1 cellular context compared by ENCODE assay signal in the genomic region with DNA sequence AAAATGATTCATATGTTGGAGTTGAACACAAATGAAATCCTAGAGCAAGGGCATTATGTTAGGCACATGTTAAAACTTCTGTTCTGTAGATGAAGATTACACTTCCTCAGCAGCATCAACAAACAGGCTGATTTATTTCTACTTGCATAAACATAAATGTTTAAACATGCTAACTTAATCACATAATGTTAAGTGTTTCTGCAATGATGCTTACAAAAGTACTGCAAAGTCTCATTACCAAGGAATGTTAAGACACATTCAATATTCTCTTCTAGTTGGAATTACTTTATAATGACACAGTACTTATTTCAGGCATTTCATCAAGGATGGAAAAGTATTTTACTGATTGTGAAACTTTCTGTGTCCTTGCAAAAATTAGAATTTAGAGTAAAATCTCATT.
TF ChIP-seq lines count a peak whose summit lies in the region.

No MANE protein-coding gene starts in this region.

TF ChIP-seq in IMR-90, 13 proteins besides CTCF, POLR2A, EP300 and RAD21:
- TF ChIP-seq FOS (IDR thresholded peaks at IDR 0.05; ENCODE audit: low read depth, low read length) (no peak), MAZ (IDR thresholded peaks at IDR 0.05; ENCODE audit: borderline replicate concordance, low read depth, low read length) (no peak), SMC3 (IDR thresholded peaks at IDR 0.05; ENCODE audit: low read depth, low read length) (no peak), BHLHE40 (IDR thresholded peaks at IDR 0.05; ENCODE audit: low read depth, low read length) (peak; percentile 33; the same call in 1 of the 2 replicates), CEBPB (IDR thresholded peaks at IDR 0.05; ENCODE audit: low read depth, low read length) (peak; percentile 17; the same call in 1 of the 2 replicates), CHD1 (IDR thresholded peaks at IDR 0.05; ENCODE audit: low read depth, low read length) (no peak), MXI1 (IDR thresholded peaks at IDR 0.05; ENCODE audit: borderline replicate concordance, low read depth, low read length) (no peak), RFX5 (IDR thresholded peaks at IDR 0.05; ENCODE audit: low read depth, low read length) (no peak), RCOR1 (IDR thresholded peaks at IDR 0.05; ENCODE audit: insufficient replicate concordance, low read length) (no peak), MAFK (IDR thresholded peaks at IDR 0.05; ENCODE audit: low read depth, low read length) (no peak)
- TF ChIP-seq, protein P1, sequence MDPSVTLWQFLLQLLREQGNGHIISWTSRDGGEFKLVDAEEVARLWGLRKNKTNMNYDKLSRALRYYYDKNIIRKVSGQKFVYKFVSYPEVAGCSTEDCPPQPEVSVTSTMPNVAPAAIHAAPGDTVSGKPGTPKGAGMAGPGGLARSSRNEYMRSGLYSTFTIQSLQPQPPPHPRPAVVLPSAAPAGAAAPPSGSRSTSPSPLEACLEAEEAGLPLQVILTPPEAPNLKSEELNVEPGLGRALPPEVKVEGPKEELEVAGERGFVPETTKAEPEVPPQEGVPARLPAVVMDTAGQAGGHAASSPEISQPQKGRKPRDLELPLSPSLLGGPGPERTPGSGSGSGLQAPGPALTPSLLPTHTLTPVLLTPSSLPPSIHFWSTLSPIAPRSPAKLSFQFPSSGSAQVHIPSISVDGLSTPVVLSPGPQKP (IDR thresholded peaks at IDR 0.05; ENCODE audit: borderline replicate concordance, low read depth, low read length) = no peak
- TF ChIP-seq, protein P2, sequence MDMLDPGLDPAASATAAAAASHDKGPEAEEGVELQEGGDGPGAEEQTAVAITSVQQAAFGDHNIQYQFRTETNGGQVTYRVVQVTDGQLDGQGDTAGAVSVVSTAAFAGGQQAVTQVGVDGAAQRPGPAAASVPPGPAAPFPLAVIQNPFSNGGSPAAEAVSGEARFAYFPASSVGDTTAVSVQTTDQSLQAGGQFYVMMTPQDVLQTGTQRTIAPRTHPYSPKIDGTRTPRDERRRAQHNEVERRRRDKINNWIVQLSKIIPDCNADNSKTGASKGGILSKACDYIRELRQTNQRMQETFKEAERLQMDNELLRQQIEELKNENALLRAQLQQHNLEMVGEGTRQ (IDR thresholded peaks at IDR 0.05; ENCODE audit: low read depth, low read length) = no peak
